In genomic region chr11:80462211-80462610, GRCh38 we compare ENCODE assay signal across 24 cellular contexts.
A peak's percentile ranks its signal among the peaks of the same experiment; 100 is the strongest.
DNase-seq lines count a peak whose midpoint lies in the region; ATAC-seq, FAIRE-seq and TF ChIP-seq lines count a peak whose summit lies in the region.
"Had no signal": no experiment of that assay in that cellular context is flagged by ENCODE, and none has a peak within 500 bp of the region (broad histone marks: within the 10 kb centered on the region; RNA-seq: fewer than 3 reads in every experiment).

No MANE protein-coding gene starts in this region.

- TF ChIP-seq CTCF in brain microvascular endothelial cell (IDR thresholded peaks at IDR 0.05; ENCODE audit: low read depth, low read length, missing control alignments) (no peak), keratinocyte (optimal IDR thresholded peaks at IDR 0.05 in 1 of 3, IDR thresholded peaks at IDR 0.05 in 1 of 3, conservative IDR thresholded peaks at IDR 0.05 in 1 of 3; ENCODE audit: extremely low read depth in 1 of 3, insufficient read depth in 2 of 3, low read length in 3 of 3) (no peak), colonic mucosa (IDR thresholded peaks at IDR 0.05) (no peak)

- H3K9me3 ChIP-seq in keratinocyte (ENCODE audit: control insufficient read depth, low read depth, low read length) (no peaks in the 10 kb centered on the region), MG63 (no peaks in the 10 kb centered on the region), colonic mucosa (no peaks in the 10 kb centered on the region)
- H3K9me3 ChIP-seq: BLaER1, lower lobe of right lung, right atrium auricular region had no signal

- H3K9ac ChIP-seq in keratinocyte (ENCODE audit: control insufficient read depth, extremely low read depth, insufficient read depth, low read length) (no peak overlapping the region), colonic mucosa (ENCODE audit: low read depth in 2 of 2, low read length in 2 of 2) (no peak overlapping the region)
- H3K9ac ChIP-seq: BLaER1 had no signal

- in situ Hi-C loops in brain microvascular endothelial cell (cut with HindIII; ENCODE audit: low pct_ligation_motif_present, low sequenced_read_pairs) = no loop called here

- H3K9me1 ChIP-seq in keratinocyte (ENCODE audit: control insufficient read depth, extremely low read depth, insufficient read depth, low read length) = no peaks in the 10 kb centered on the region

- H4K20me1 ChIP-seq in keratinocyte (ENCODE audit: control insufficient read depth, extremely low read depth, insufficient read depth, low read length) = no peaks in the 10 kb centered on the region
- H4K20me1 ChIP-seq: BLaER1 had no signal

- no peak for ATAC-seq in HG03457 (IDR thresholded peaks at IDR 0.05; ENCODE audit: unreplicated experiment)

- peak; percentile 79 for FAIRE-seq in keratinocyte (lab: Jason Lieb, UNC)
- FAIRE-seq: colon had no signal

- H3K79me2 ChIP-seq in keratinocyte (ENCODE audit: control insufficient read depth, insufficient read depth, low read length) = no peaks in the 10 kb centered on the region

- H3K27me3 ChIP-seq in brain microvascular endothelial cell (replicated peaks) (no peaks in the 10 kb centered on the region), keratinocyte (ENCODE audit: control insufficient read depth, extremely low read depth, insufficient read depth, low read length) (no peaks in the 10 kb centered on the region), MG63 (no peaks in the 10 kb centered on the region), colonic mucosa (no peaks in the 10 kb centered on the region)
- H3K27me3 ChIP-seq: BLaER1, right atrium auricular region had no signal

- peak overlapping the region; percentile 45 for H2AFZ ChIP-seq in keratinocyte (ENCODE audit: control insufficient read depth, low read length)

- no peak overlapping the region for H3K4me3 ChIP-seq in brain microvascular endothelial cell (ENCODE audit: low read depth, low read length)
- H3K4me3 ChIP-seq in keratinocyte (ENCODE audit: control insufficient read depth in 2 of 3, extremely low read depth in 1 of 3, insufficient read depth in 2 of 3, low read depth in 1 of 3, low read length in 3 of 3) = no peak overlapping the region
- H3K4me3 ChIP-seq in MG63 = no peak overlapping the region
- no peak overlapping the region for H3K4me3 ChIP-seq in colonic mucosa
- H3K4me3 ChIP-seq: BLaER1, lower lobe of right lung, right atrium auricular region had no signal

- intact Hi-C loops in colonic mucosa (cut with DNase I) = no loop called here

- H3K4me2 ChIP-seq in keratinocyte (ENCODE audit: control insufficient read depth, extremely low read depth, insufficient read depth, low read depth, low read length) = no peak overlapping the region
- H3K4me2 ChIP-seq: BLaER1 had no signal

- no peaks in the 10 kb centered on the region for H3K36me3 ChIP-seq in brain microvascular endothelial cell (replicated peaks)
- no peaks in the 10 kb centered on the region for H3K36me3 ChIP-seq in keratinocyte (ENCODE audit: control insufficient read depth in 2 of 2, extremely low read depth in 1 of 2, insufficient read depth in 2 of 2, low read length in 2 of 2)
- H3K36me3 ChIP-seq in MG63 = no peaks in the 10 kb centered on the region
- H3K36me3 ChIP-seq in colonic mucosa = no peaks in the 10 kb centered on the region
- H3K36me3 ChIP-seq: BLaER1, lower lobe of right lung, right atrium auricular region had no signal

- dilution Hi-C loops in keratinocyte (cut with MboI; ENCODE audit: extremely low pct_ligation_motif_present, low sequenced_read_pairs) = no loop called here

- DNase-seq in 8988T (peak; percentile 19), HS-5 (ENCODE audit: low read depth) (peak; percentile 29), brain microvascular endothelial cell (peak; percentile 78), keratinocyte (ENCODE audit: low read depth, low spot score) (peak; percentile 41), MG63 (no peak), OCI-M2 (lab: John Stamatoyannopoulos, UW; ENCODE audit: unreplicated experiment) (no peak), colonic mucosa (no peak)
- DNase-seq: activated CD4-positive, CD25-positive, alpha-beta regulatory T cell treated with anti-CD3 and anti-CD28 coated beads, Interleukin-2, amount 50 U/mL, for 72 hours; activated CD8-positive, alpha-beta memory T cell treated with anti-CD3 and anti-CD28 coated beads for 24 hours; activated naive CD4-positive, alpha-beta T cell treated with anti-CD3 and anti-CD28 coated beads for 36 hours; activated T-cell treated with anti-CD3 and anti-CD28 coated beads, Interleukin-2, amount 50 U/mL, for 48 hours; aorta; endodermal cell; immature natural killer cell; KBM-7; lower lobe of right lung; MV-4-11; NCI-H187; NCI-H345; NK-92 treated with Interleukin-12 subunit alpha and Interleukin-12 subunit beta, amount 100 ng/mL, for 24 hours had no signal

- H3K4me1 ChIP-seq in keratinocyte (ENCODE audit: control insufficient read depth, extremely low read depth, insufficient read depth, low read length) = peaks cover 3% of the 10 kb centered on the region
- no peaks in the 10 kb centered on the region for H3K4me1 ChIP-seq in colonic mucosa
- H3K4me1 ChIP-seq: BLaER1, lower lobe of right lung, right atrium auricular region had no signal

- H3K27ac ChIP-seq in brain microvascular endothelial cell (no peak overlapping the region), keratinocyte (ENCODE audit: control insufficient read depth, insufficient read depth, low read length) (no peak overlapping the region), colonic mucosa (no peak overlapping the region)
- H3K27ac ChIP-seq: BLaER1, lower lobe of right lung, right atrium auricular region had no signal

Comparison
In these comparisons a context has a peak if more than half of its experiments do, and no peak if none do; other contexts are left out.
1. DNase-seq: peak in 8988T (single experiment), HS-5 (single experiment), brain microvascular endothelial cell (single experiment) and keratinocyte (single experiment); none in MG63 (single experiment), OCI-M2 (single experiment) and colonic mucosa (single experiment).